Comparison of ENCODE assay signal across 8 cellular contexts in genomic region chr22:26461188-26461810, GRCh38. TPM values are rescaled to one million over a fixed set of nuclear protein-coding genes. Genes with fewer than 3 reads are reported as not detected.
DNase-seq lines count a peak whose midpoint lies in the region; ATAC-seq and TF ChIP-seq lines count a peak whose summit lies in the region.

No MANE protein-coding gene starts in this region.

- no peak for TF ChIP-seq EP300 in tibial nerve (IDR thresholded peaks at IDR 0.05)

- H3K9me3 ChIP-seq in tibial nerve = no peaks in the 10 kb centered on the region

- TF ChIP-seq CTCF in tibial nerve (IDR thresholded peaks at IDR 0.05) = peak; percentile 50 to 68 (median 58)

- peak; percentile 65 for DNase-seq in EH (ENCODE audit: low read depth)
- DNase-seq in KBM-7 = peak; percentile 54
- DNase-seq in UCSD-AML1 (lab: John Stamatoyannopoulos, UW; ENCODE audit: unreplicated experiment) = peak; percentile 32
- DNase-seq in dermis microvascular lymphatic vessel endothelial cell (ENCODE audit: low read depth in 2 of 2) = peak; percentile 10 to 54
- DNase-seq in medulla oblongata (ENCODE audit: extremely low spot score) = peak; percentile 46
- DNase-seq in tibial nerve (ENCODE audit: low spot score in 2 of 2) = peak; percentile 32 to 71
- no peak for DNase-seq in occipital lobe (lab: John Stamatoyannopoulos, UW)

- WGBS in tibial nerve, 2 donors = 39 to 41% methylated on average over 3 of the region's 3 CpGs

- H3K4me1 ChIP-seq in tibial nerve = peaks cover 0 to 7% (median 0%) of the 10 kb centered on the region in 4 donors

- no peaks in the 10 kb centered on the region for H3K27me3 ChIP-seq in tibial nerve

- no peak for TF ChIP-seq POLR2A in tibial nerve (IDR thresholded peaks at IDR 0.05)

- in situ Hi-C loops in KBM-7 (cut with MboI; ENCODE audit: low pct_unique_long_range_greater_than_20kb, low sequenced_read_pairs) = loop anchor here (10.0 kb wide), 1 partner anchor 56 kb away; no protein-coding TSS in a partner anchor

- H3K4me3 ChIP-seq in tibial nerve = no peak overlapping the region

- ATAC-seq in HG03097 (IDR thresholded peaks at IDR 0.05; ENCODE audit: low FRiP score, unreplicated experiment) = no peak

- no peak overlapping the region for H3K27ac ChIP-seq in tibial nerve

- peaks cover 0 to 88% (median 1%) of the 10 kb centered on the region in 3 donors for H3K36me3 ChIP-seq in tibial nerve

RNA-seq across cellular contexts. Expression of gene HPS4, which starts 22.3 kb away (rescaled TPM):
- total RNA-seq in dermis microvascular lymphatic vessel endothelial cell = 11.6 and 15.2 TPM in 2 replicates
- 10 to 100 TPM; 32.7 to 62.3 (median 46.0) TPM for total RNA-seq in tibial nerve
- total RNA-seq in occipital lobe = 35.1 TPM

RNA-seq across cellular contexts. Expression of gene SRRD, which starts 22.4 kb away (rescaled TPM):
- total RNA-seq in dermis microvascular lymphatic vessel endothelial cell = 9.2 and 15.4 TPM in 2 replicates
- total RNA-seq in tibial nerve = 10 to 100 TPM in 2 of 4 donors, 1 to 10 TPM in 2; 9.0 to 17.7 (median 10.4) TPM
- 19.5 TPM for total RNA-seq in occipital lobe

RNA-seq across cellular contexts. Expression of gene ASPHD2, which starts 32.2 kb away (rescaled TPM):
- total RNA-seq in dermis microvascular lymphatic vessel endothelial cell = 0.90 and 2.0 TPM in 2 replicates
- total RNA-seq in tibial nerve = 1 to 10 TPM in 1 of 4 donors, under 1 TPM in 3; 0.20 to 1.2 (median 0.54) TPM
- 18.4 TPM for total RNA-seq in occipital lobe

RNA-seq across cellular contexts. Expression of gene TFIP11, which starts 51.0 kb away (rescaled TPM):
- total RNA-seq in dermis microvascular lymphatic vessel endothelial cell (30.2 and 37.0 TPM in 2 replicates), tibial nerve (10 to 100 TPM; 15.5 to 23.9 (median 19.3) TPM), occipital lobe (43.8 TPM)
